Comparison of ENCODE assay signal across 12 cellular contexts in the genomic region with DNA sequence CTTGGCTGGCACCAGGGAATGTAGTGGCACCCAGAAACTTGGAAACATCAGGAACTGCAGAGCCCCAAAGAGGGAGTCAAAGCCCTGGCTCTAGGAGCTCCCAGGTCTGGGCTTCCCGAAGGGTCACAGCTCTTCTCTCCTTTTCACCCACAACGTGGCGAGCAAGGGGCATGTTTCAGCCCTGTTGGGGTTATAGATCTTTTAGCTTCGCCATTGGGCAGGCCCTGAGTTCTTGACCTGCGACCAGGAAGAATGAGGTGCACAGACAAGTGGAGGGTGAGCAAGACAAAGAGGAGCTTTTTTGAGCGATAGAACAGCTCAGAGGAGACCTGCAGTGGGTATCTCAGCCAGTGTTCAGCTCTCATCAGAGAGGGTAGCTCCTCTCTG. TPM values are rescaled to one million over a fixed set of nuclear protein-coding genes. Genes with fewer than 3 reads are reported as not detected.
DNase-seq lines count a peak whose midpoint lies in the region; TF ChIP-seq lines count a peak whose summit lies in the region.
"Had no signal": no experiment of that assay in that cellular context is flagged by ENCODE, and none has a peak within 500 bp of the region (broad histone marks: within the 10 kb centered on the region; RNA-seq: fewer than 3 reads in every experiment).

No MANE protein-coding gene starts in this region.

- no peak overlapping the region for H3K4me3 ChIP-seq in mammary epithelial cell (replicated peaks in 1 of 3; ENCODE audit: insufficient read depth in 1 of 3, low read depth in 2 of 3, low read length in 3 of 3)
- no peak overlapping the region for H3K4me3 ChIP-seq in breast epithelium
- H3K4me3 ChIP-seq in esophagus muscularis mucosa = no peak overlapping the region
- peak overlapping the region in 1 of 5 donors; percentile 4 for H3K4me3 ChIP-seq in subcutaneous abdominal adipose tissue (ENCODE audit: low read depth in 1 of 5, low read length in 5 of 5)
- H3K4me3 ChIP-seq in WERI-Rb-1 (ENCODE audit: low read depth, low read length) = no peak overlapping the region

- H3K27me3 ChIP-seq in mammary epithelial cell (ENCODE audit: insufficient read depth, low read length) (no peaks in the 10 kb centered on the region), breast epithelium (no peaks in the 10 kb centered on the region), esophagus muscularis mucosa (no peaks in the 10 kb centered on the region), subcutaneous abdominal adipose tissue (ENCODE audit: control insufficient read depth in 5 of 5, insufficient read depth in 4 of 5, low read length in 5 of 5) (no peaks in the 10 kb centered on the region), WERI-Rb-1 (ENCODE audit: insufficient read depth, low read depth, severe bottlenecking) (no peaks in the 10 kb centered on the region)
- H3K27me3 ChIP-seq: brain microvascular endothelial cell had no signal

- DNase-seq in mammary epithelial cell (no peak), breast epithelium (ENCODE audit: low spot score in 2 of 2) (no peak), esophagus muscularis mucosa (ENCODE audit: extremely low spot score) (no peak), LoVo (ENCODE audit: low spot score) (no peak), WERI-Rb-1 (no peak), NOMO-1 (lab: John Stamatoyannopoulos, UW; ENCODE audit: unreplicated experiment in 2 of 2) (no peak)
- no peak for DNase-seq in activated CD4-positive, alpha-beta memory T cell treated with anti-CD3 and anti-CD28 coated beads for 36 hours
- DNase-seq: activated B cell treated with CpG ODN at 0.5 μM for 24 hours, brain microvascular endothelial cell, DMS 273 treated with DMSO at 0.1 percent for 48 hours, NCI-H69 had no signal

- no peak for TF ChIP-seq POLR2A in breast epithelium (IDR thresholded peaks at IDR 0.05)
- no peak for TF ChIP-seq POLR2A in esophagus muscularis mucosa (IDR thresholded peaks at IDR 0.05; ENCODE audit: low read depth)

- H3K4me1 Mint-ChIP-seq in activated CD4-positive, alpha-beta memory T cell treated with anti-CD3 and anti-CD28 coated beads for 36 hours (ENCODE audit: low read depth) = peaks cover 93% of the 10 kb centered on the region

- H3K79me2 ChIP-seq in mammary epithelial cell (ENCODE audit: insufficient read depth, low read length) = no peaks in the 10 kb centered on the region

- dilution Hi-C loops in mammary epithelial cell (cut with HindIII; ENCODE audit: low sequenced_read_pairs) = no loop called here

- CTCF ChIA-PET in mammary epithelial cell (lab: Charles Lee; ENCODE audit: low non-redundant PET) = no interaction called here
- CTCF ChIA-PET in activated CD4-positive, alpha-beta memory T cell treated with anti-CD3 and anti-CD28 coated beads for 36 hours (lab: Charles Lee) = interaction anchor here (0.8 to 5.3 kb wide), 12 partner anchors 8 to 153 kb away, joined by 3 to 35 read pairs (median 8); a partner anchor contains a TSS

- no peaks in the 10 kb centered on the region for H3K9me3 Mint-ChIP-seq in activated CD4-positive, alpha-beta memory T cell treated with anti-CD3 and anti-CD28 coated beads for 36 hours
- H3K9me3 Mint-ChIP-seq: activated B cell treated with CpG ODN at 0.5 μM for 24 hours had no signal

- H3K9ac ChIP-seq in mammary epithelial cell (ENCODE audit: insufficient read depth, low read length) = no peak overlapping the region
- H3K9ac ChIP-seq in subcutaneous abdominal adipose tissue (ENCODE audit: low read length in 5 of 5) = no peak overlapping the region

- H3K4me2 ChIP-seq in mammary epithelial cell (ENCODE audit: insufficient read depth, low read depth, low read length) = peak overlapping the region; percentile 8

- no peak overlapping the region for H2AFZ ChIP-seq in mammary epithelial cell (ENCODE audit: low read depth, low read length)

- H3K4me1 ChIP-seq in mammary epithelial cell (ENCODE audit: insufficient read depth, low read length) (peaks cover 41% of the 10 kb centered on the region), breast epithelium (peaks cover 3 to 23% of the 10 kb centered on the region in 2 donors), esophagus muscularis mucosa (peaks cover 22 to 26% (median 25%) of the 10 kb centered on the region in 4 donors), subcutaneous abdominal adipose tissue (ENCODE audit: control insufficient read depth in 5 of 5, insufficient read depth in 5 of 5, low read length in 5 of 5) (peaks cover 4 to 38% (median 35%) of the 10 kb centered on the region in 5 donors)

- WGBS in mammary epithelial cell (ENCODE audit: low coverage, missing lambda C conversion rate) = 98% methylated on average over 6 of the region's 6 CpGs
- 92% methylated on average over 6 of the region's 6 CpGs for WGBS in esophagus muscularis mucosa

- H3K4me3 Mint-ChIP-seq in activated CD4-positive, alpha-beta memory T cell treated with anti-CD3 and anti-CD28 coated beads for 36 hours = peak overlapping the region; percentile 86

- H3K9me3 ChIP-seq in mammary epithelial cell (replicated peaks; ENCODE audit: insufficient read depth, low read length) (no peaks in the 10 kb centered on the region), breast epithelium (no peaks in the 10 kb centered on the region), esophagus muscularis mucosa (no peaks in the 10 kb centered on the region), subcutaneous abdominal adipose tissue (ENCODE audit: control insufficient read depth in 5 of 5, low read length in 5 of 5) (no peaks in the 10 kb centered on the region), WERI-Rb-1 (ENCODE audit: severe bottlenecking) (no peaks in the 10 kb centered on the region)

- in situ Hi-C loops in mammary epithelial cell (cut with MboI; ENCODE audit: low sequenced_read_pairs in 2 of 2) = loop anchor here in 1 of 2 donors (25.0 kb wide), 1 partner anchor 97 kb away; a partner anchor contains a TSS

- H3K27ac Mint-ChIP-seq in activated CD4-positive, alpha-beta memory T cell treated with anti-CD3 and anti-CD28 coated beads for 36 hours = peak overlapping the region; percentile 100

- POLR2A ChIA-PET in activated CD4-positive, alpha-beta memory T cell treated with anti-CD3 and anti-CD28 coated beads for 36 hours (lab: Charles Lee) = interaction anchor here (0.7 to 10.5 kb wide), 14 partner anchors 9 to 172 kb away, joined by 3 to 225 read pairs (median 8); a partner anchor contains a TSS

- intact Hi-C loops in mammary epithelial cell (cut with micrococcal nuclease) (no loop called here), breast epithelium (cut with DNase I; ENCODE audit: low total_unique reads) (no loop called here), esophagus muscularis mucosa (cut with DNase I) (no loop called here)
- intact Hi-C loops in activated CD4-positive, alpha-beta memory T cell treated with anti-CD3 and anti-CD28 coated beads for 36 hours (cut with micrococcal nuclease) = loop anchor here (2.0 to 10.0 kb wide), 7 partner anchors 65 to 565 kb away; a partner anchor contains a TSS

- peaks cover 14% of the 10 kb centered on the region for H3K36me3 Mint-ChIP-seq in activated CD4-positive, alpha-beta memory T cell treated with anti-CD3 and anti-CD28 coated beads for 36 hours

- TF ChIP-seq CTCF in mammary epithelial cell (conservative IDR thresholded peaks at IDR 0.05 in 1 of 2, IDR thresholded peaks at IDR 0.05 in 1 of 2; ENCODE audit: extremely low read depth in 1 of 2, insufficient read depth in 1 of 2, low read depth in 1 of 2, low read length in 2 of 2) (no peak), breast epithelium (IDR thresholded peaks at IDR 0.05) (no peak), esophagus muscularis mucosa (IDR thresholded peaks at IDR 0.05) (no peak), WERI-Rb-1 (IDR thresholded peaks at IDR 0.05; ENCODE audit: low read depth, low read length) (no peak)

- no peaks in the 10 kb centered on the region for H4K20me1 ChIP-seq in mammary epithelial cell (ENCODE audit: insufficient read depth, low read length)

- TF ChIP-seq EP300 in esophagus muscularis mucosa (IDR thresholded peaks at IDR 0.05) = no peak

- no peaks in the 10 kb centered on the region for H3K27me3 Mint-ChIP-seq in activated CD4-positive, alpha-beta memory T cell treated with anti-CD3 and anti-CD28 coated beads for 36 hours
- H3K27me3 Mint-ChIP-seq: activated B cell treated with CpG ODN at 0.5 μM for 24 hours had no signal

- H3K36me3 ChIP-seq in mammary epithelial cell (ENCODE audit: insufficient read depth, low read length) (no peaks in the 10 kb centered on the region), breast epithelium (no peaks in the 10 kb centered on the region), esophagus muscularis mucosa (no peaks in the 10 kb centered on the region), subcutaneous abdominal adipose tissue (ENCODE audit: control insufficient read depth in 5 of 5, insufficient read depth in 5 of 5, low read length in 5 of 5) (no peaks in the 10 kb centered on the region), WERI-Rb-1 (no peaks in the 10 kb centered on the region)
- H3K36me3 ChIP-seq: brain microvascular endothelial cell had no signal

- H3K27ac ChIP-seq in mammary epithelial cell (ENCODE audit: insufficient read depth, low read depth, low read length) (no peak overlapping the region), breast epithelium (peak overlapping the region in 1 of 2 donors; percentile 3), esophagus muscularis mucosa (replicated peaks in 1 of 4) (peak overlapping the region in 3 of 4 donors; percentile 24 to 49 (median 41)), subcutaneous abdominal adipose tissue (ENCODE audit: low read depth, low read length) (peak overlapping the region; percentile 6), WERI-Rb-1 (no peak overlapping the region)
- H3K27ac ChIP-seq: brain microvascular endothelial cell had no signal

- no TSS peak for BruUV-seq in mammary epithelial cell (replicated peaks; lab: Mats Ljungman, UMichigan)

RNA-seq across cellular contexts. Expression of a gene that starts 23.6 kb away (rescaled TPM):
- total RNA-seq in mammary epithelial cell (10 to 100 TPM in 1 of 2 donors, 1 to 10 TPM in 1; 6.5 to 17.2 TPM), breast epithelium (10 to 100 TPM; 10.8 to 14.6 (median 12.9) TPM), esophagus muscularis mucosa (1 to 10 TPM; 5.8 to 8.9 (median 7.4) TPM)
- polyA plus RNA-seq in mammary epithelial cell = 12.7 TPM
- polyA minus RNA-seq in mammary epithelial cell = 10.6 TPM
- 10 to 100 TPM; 36.4 to 40.4 TPM for total RNA-seq in activated CD4-positive, alpha-beta memory T cell treated with anti-CD3 and anti-CD28 coated beads for 36 hours

Comparison
In these comparisons a context has a peak if more than half of its experiments do, and no peak if none do; other contexts are left out.
1. H3K27ac ChIP-seq: peak in esophagus muscularis mucosa (3 of 4) and subcutaneous abdominal adipose tissue (single experiment); none in mammary epithelial cell (single experiment) and WERI-Rb-1 (single experiment).